ENCODE assay signal across 8 cellular contexts in the genomic region with DNA sequence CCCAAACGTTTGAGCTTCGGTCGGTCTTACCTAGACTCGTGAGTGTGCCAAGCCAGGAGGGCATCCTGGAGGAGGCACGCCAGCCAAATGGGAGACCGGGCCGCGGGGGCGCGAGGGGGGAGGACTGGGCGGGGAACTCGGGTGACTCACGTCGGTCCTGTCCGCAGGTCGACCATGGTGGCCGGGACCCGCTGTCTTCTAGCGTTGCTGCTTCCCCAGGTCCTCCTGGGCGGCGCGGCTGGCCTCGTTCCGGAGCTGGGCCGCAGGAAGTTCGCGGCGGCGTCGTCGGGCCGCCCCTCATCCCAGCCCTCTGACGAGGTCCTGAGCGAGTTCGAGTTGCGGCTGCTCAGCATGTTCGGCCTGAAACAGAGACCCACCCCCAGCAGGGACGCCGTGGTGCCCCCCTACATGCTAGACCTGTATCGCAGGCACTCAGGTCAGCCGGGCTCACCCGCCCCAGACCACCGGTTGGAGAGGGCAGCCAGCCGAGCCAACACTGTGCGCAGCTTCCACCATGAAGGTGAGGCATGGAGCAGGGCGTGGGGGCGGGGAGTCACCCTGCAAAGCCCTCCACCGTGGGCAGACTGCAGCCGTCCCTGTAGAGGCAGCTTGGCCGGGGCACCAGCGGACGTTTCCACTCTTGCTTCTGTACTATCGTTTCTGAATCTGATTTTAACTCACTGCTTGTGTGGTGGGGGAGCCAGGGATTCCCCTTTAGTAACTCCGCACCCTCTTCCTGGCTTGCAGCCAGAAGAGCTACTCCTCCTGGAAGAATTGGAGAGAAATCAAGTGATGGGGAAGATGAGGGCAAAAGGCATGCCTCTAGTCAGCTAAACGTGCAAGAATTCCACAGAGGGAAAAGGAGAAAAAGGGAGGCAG. TPM values are rescaled to one million over a fixed set of nuclear protein-coding genes. Genes with fewer than 3 reads are reported as not detected.
DNase-seq lines count a peak whose midpoint lies in the region; ATAC-seq and TF ChIP-seq lines count a peak whose summit lies in the region.

No MANE protein-coding gene starts in this region.

- TF ChIP-seq CTCF in foreskin fibroblast (IDR thresholded peaks at IDR 0.05; ENCODE audit: low read depth, low read length), result no peak

- peak overlapping the region; percentile 58 to 74 for H3K4me3 ChIP-seq in foreskin fibroblast (ENCODE audit: low read depth in 1 of 2, low read length in 2 of 2)

- no peak for ATAC-seq in GM19324 (IDR thresholded peaks at IDR 0.05; ENCODE audit: low FRiP score, unreplicated experiment)
- ATAC-seq in HG02981 (IDR thresholded peaks at IDR 0.05; ENCODE audit: unreplicated experiment), result no peak

- peak; percentile 15 for DNase-seq in 8988T
- DNase-seq in NCI-H226, result peak; percentile 28
- DNase-seq in foreskin fibroblast, result peak in 1 of 2 donors; percentile 68
- peak; percentile 17 for DNase-seq in myocyte (ENCODE audit: low read depth)
- DNase-seq in putamen (ENCODE audit: low spot score), result no peak
- no peak for DNase-seq in LoVo (ENCODE audit: low spot score)

RNA-seq across cellular contexts. Expression of gene BMP2, which starts 2.7 kb away (rescaled TPM):
- total RNA-seq in myocyte, result 2.7 and 3.7 TPM in 2 replicates
- polyA plus RNA-seq in myocyte (2012), result 0.14 TPM

Comparison
In these comparisons a context has a peak if more than half of its experiments do, and no peak if none do; other contexts are left out.
1. DNase-seq: peak in 8988T (single experiment), NCI-H226 (single experiment) and myocyte (single experiment); none in putamen (single experiment) and LoVo (single experiment).